Comparison of ENCODE assay signal across 18 cellular contexts in genomic region chr17:28344435-28344901, GRCh38. TPM values are rescaled to one million over a fixed set of nuclear protein-coding genes. Genes with fewer than 3 reads are reported as not detected.
A peak's percentile ranks its signal among the peaks of the same experiment; 100 is the strongest.
DNase-seq lines count a peak whose midpoint lies in the region; ATAC-seq and TF ChIP-seq lines count a peak whose summit lies in the region.
"Had no signal": no experiment of that assay in that cellular context is flagged by ENCODE, and none has a peak within 500 bp of the region (broad histone marks: within the 10 kb centered on the region; RNA-seq: fewer than 3 reads in every experiment).

No MANE protein-coding gene starts in this region.

- H3K9me3 Mint-ChIP-seq in HFFc6: no peaks in the 10 kb centered on the region
- H3K9me3 Mint-ChIP-seq: CD4-positive, alpha-beta T cell had no signal

- H2AFZ ChIP-seq in osteoblast (ENCODE audit: low read length): no peak overlapping the region
- H2AFZ ChIP-seq: PC-9 had no signal

- peaks cover 23% of the 10 kb centered on the region for H3K79me2 ChIP-seq in osteoblast (ENCODE audit: insufficient read depth, low read length)

- H3K4me1 ChIP-seq in left ventricle myocardium inferior (peaks cover 77% of the 10 kb centered on the region), body of pancreas (peaks cover 50% of the 10 kb centered on the region), osteoblast (ENCODE audit: insufficient read depth, low read length) (peaks cover 28% of the 10 kb centered on the region), esophagus squamous epithelium (peaks cover 5 to 37% (median 14%) of the 10 kb centered on the region in 3 donors)

- H3K27ac ChIP-seq in left ventricle myocardium inferior (replicated peaks): peak overlapping the region; percentile 44
- peak overlapping the region in 3 of 4 donors; percentile 72 to 87 (median 81) for H3K27ac ChIP-seq in body of pancreas
- no peak overlapping the region for H3K27ac ChIP-seq in osteoblast (ENCODE audit: low read depth, low read length)
- no peak overlapping the region for H3K27ac ChIP-seq in substantia nigra (ENCODE audit: low read depth, low read length, poor library complexity, severe bottlenecking)
- no peak overlapping the region for H3K27ac ChIP-seq in esophagus squamous epithelium
- H3K27ac ChIP-seq: PC-9 had no signal

- no peak overlapping the region; the same call in 1 of the 2 replicates for H3K27ac Mint-ChIP-seq in HFFc6

- no peak for DNase-seq in left ventricle myocardium inferior
- no peak for DNase-seq in Right ventricle myocardium inferior (ENCODE audit: missing footprints)
- no peak for DNase-seq in body of pancreas
- DNase-seq in osteoblast (ENCODE audit: insufficient read length, low spot score, missing footprints): peak; percentile 39
- DNase-seq in HFFc6: no peak
- DNase-seq in substantia nigra (lab: John Stamatoyannopoulos, UW): no peak
- no peak for DNase-seq in esophagus squamous epithelium (lab: John Stamatoyannopoulos, UW)
- no peak for DNase-seq in stimulated activated CD4-positive, alpha-beta T cell treated with anti-CD3 and anti-CD28 coated beads, Interleukin-4, amount 100 ng/mL, for 24 hours
- DNase-seq: ACHN; Calu3; CD4-positive, alpha-beta T cell; NCI-H1048; NCI-H1694; NCI-H2107; NCI-H345; NCI-H69; PC-9 had no signal

- 91 to 95% methylated on average over 17 to 19 of the region's 19 CpGs for WGBS in body of pancreas, 2 donors
- 87 to 93% methylated on average over 3 to 12 of the region's 19 CpGs for WGBS in esophagus squamous epithelium, 2 donors

- H3K4me1 Mint-ChIP-seq in HFFc6 (ENCODE audit: low read depth): peaks cover 35% of the 10 kb centered on the region

- peaks cover 4% of the 10 kb centered on the region for H3K27me3 Mint-ChIP-seq in HFFc6 (ENCODE audit: insufficient read depth)
- H3K27me3 Mint-ChIP-seq: CD4-positive, alpha-beta T cell had no signal

- ATAC-seq in Right ventricle myocardium inferior (no peak), body of pancreas (no peak)
- ATAC-seq: HCT116 had no signal

- TF ChIP-seq CTCF in left ventricle myocardium inferior (IDR thresholded peaks at IDR 0.05; ENCODE audit: borderline replicate concordance) (no peak), body of pancreas (IDR thresholded peaks at IDR 0.05) (no peak), osteoblast (IDR thresholded peaks at IDR 0.05; ENCODE audit: extremely low read depth, low read depth, low read length) (no peak), HFFc6 (IDR thresholded peaks at IDR 0.05) (no peak), esophagus squamous epithelium (IDR thresholded peaks at IDR 0.05) (no peak)

- TF ChIP-seq POLR2A in body of pancreas (IDR thresholded peaks at IDR 0.05) (no peak), esophagus squamous epithelium (IDR thresholded peaks at IDR 0.05) (no peak)

- peaks cover 11% of the 10 kb centered on the region for H4K20me1 ChIP-seq in osteoblast (ENCODE audit: insufficient read depth, low read length)

- intact Hi-C loops in left ventricle myocardium inferior (cut with micrococcal nuclease): no loop called here
- intact Hi-C loops in Right ventricle myocardium inferior (cut with DNase I): no loop called here
- intact Hi-C loops in body of pancreas (cut with DNase I): no loop called here
- intact Hi-C loops in esophagus squamous epithelium (cut with DNase I): no loop called here

- no peak overlapping the region for H3K4me2 ChIP-seq in osteoblast (ENCODE audit: insufficient read depth, low read length)
- H3K4me2 ChIP-seq: PC-9 had no signal

- H3K36me3 Mint-ChIP-seq in HFFc6 (ENCODE audit: low read depth): peaks cover 35% of the 10 kb centered on the region

- H3K4me3 ChIP-seq in left ventricle myocardium inferior (no peak overlapping the region), body of pancreas (no peak overlapping the region), osteoblast (ENCODE audit: insufficient read depth, low read length) (no peak overlapping the region), esophagus squamous epithelium (no peak overlapping the region)
- H3K4me3 ChIP-seq: PC-9 had no signal

- H3K27me3 ChIP-seq in left ventricle myocardium inferior (ENCODE audit: low read depth): no peaks in the 10 kb centered on the region
- H3K27me3 ChIP-seq in body of pancreas: no peaks in the 10 kb centered on the region
- no peaks in the 10 kb centered on the region for H3K27me3 ChIP-seq in osteoblast (ENCODE audit: insufficient read depth, low read length)
- H3K27me3 ChIP-seq in esophagus squamous epithelium: no peaks in the 10 kb centered on the region

- H3K36me3 ChIP-seq in left ventricle myocardium inferior: peaks cover 98% of the 10 kb centered on the region
- H3K36me3 ChIP-seq in body of pancreas (replicated peaks in 1 of 2; ENCODE audit: insufficient read depth in 1 of 2, low read depth in 2 of 2): peaks cover 0 to 43% of the 10 kb centered on the region in 2 donors
- H3K36me3 ChIP-seq in osteoblast (ENCODE audit: insufficient read depth, low read length): peaks cover 77% of the 10 kb centered on the region
- peaks cover 40 to 100% (median 83%) of the 10 kb centered on the region in 3 donors for H3K36me3 ChIP-seq in esophagus squamous epithelium

- H3K9me3 ChIP-seq in left ventricle myocardium inferior (replicated peaks) (no peaks in the 10 kb centered on the region), body of pancreas (no peaks in the 10 kb centered on the region), osteoblast (ENCODE audit: low read depth, low read length) (no peaks in the 10 kb centered on the region), esophagus squamous epithelium (no peaks in the 10 kb centered on the region)

- H3K4me3 Mint-ChIP-seq in HFFc6: no peak overlapping the region
- H3K4me3 Mint-ChIP-seq: CD4-positive, alpha-beta T cell had no signal

RNA-seq across cellular contexts. Expression of gene TNFAIP1, which starts 8.9 kb away (rescaled TPM):
- total RNA-seq in left ventricle myocardium inferior (35.1 TPM), Right ventricle myocardium inferior (32.9 TPM), body of pancreas (10 to 100 TPM; 15.2 to 15.8 TPM), osteoblast (31.8 and 33.3 TPM in 2 replicates), esophagus squamous epithelium (10 to 100 TPM; 24.6 to 38.5 (median 30.4) TPM)
- 10 to 100 TPM; 73.8 to 89.7 (median 85.2) TPM for total RNA-seq in HFFc6 (2021; fragmentation: NEBNext Ultra II Directional; extraction: Animal tissue kit (Norgen Biotek cat#: 25700))

RNA-seq across cellular contexts. Expression of gene IFT20, which starts 9.2 kb away (rescaled TPM):
- total RNA-seq in left ventricle myocardium inferior (14.3 TPM), Right ventricle myocardium inferior (11.6 TPM), body of pancreas (10 to 100 TPM; 37.9 to 42.2 TPM), osteoblast (59.4 and 59.8 TPM in 2 replicates), esophagus squamous epithelium (10 to 100 TPM in 3 of 4 donors, 1 to 10 TPM in 1; 8.5 to 31.5 (median 17.1) TPM)
- total RNA-seq in HFFc6 (2021; fragmentation: NEBNext Ultra II Directional; extraction: Animal tissue kit (Norgen Biotek cat#: 25700)): 10 to 100 TPM; 47.9 to 63.0 (median 50.9) TPM

RNA-seq across cellular contexts. Expression of gene POLDIP2, which starts 12.9 kb away (rescaled TPM):
- total RNA-seq in left ventricle myocardium inferior (154 TPM), Right ventricle myocardium inferior (160 TPM), body of pancreas (10 to 100 TPM; 50.8 to 54.4 TPM), osteoblast (82.9 and 84.6 TPM in 2 replicates), esophagus squamous epithelium (100 to 1,000 TPM in 1 of 4 donors, 10 to 100 TPM in 3; 66.8 to 102 (median 90.9) TPM)
- total RNA-seq in HFFc6 (2021; fragmentation: NEBNext Ultra II Directional; extraction: Animal tissue kit (Norgen Biotek cat#: 25700)): 100 to 1,000 TPM; 104 to 118 (median 106) TPM

RNA-seq across cellular contexts. Expression of gene SEBOX, which starts 20.5 kb away (rescaled TPM):
- total RNA-seq in left ventricle myocardium inferior (not detected), Right ventricle myocardium inferior (not detected), body of pancreas (not detected), osteoblast (not detected in 2 replicates), esophagus squamous epithelium (not detected)
- not detected for total RNA-seq in HFFc6 (2021; fragmentation: NEBNext Ultra II Directional; extraction: Animal tissue kit (Norgen Biotek cat#: 25700))
- total RNA-seq: Calu3; CD4-positive, alpha-beta T cell; PC-9 had no signal

RNA-seq across cellular contexts. Expression of gene TMEM97, which starts 25.5 kb away (rescaled TPM):
- total RNA-seq in left ventricle myocardium inferior (2.1 TPM), Right ventricle myocardium inferior (2.3 TPM), body of pancreas (10 to 100 TPM; 35.9 to 75.5 TPM), osteoblast (20.6 TPM in 2 replicates), esophagus squamous epithelium (10 to 100 TPM in 3 of 4 donors, 1 to 10 TPM in 1; 6.8 to 16.4 (median 13.0) TPM)
- total RNA-seq in HFFc6 (2021; fragmentation: NEBNext Ultra II Directional; extraction: Animal tissue kit (Norgen Biotek cat#: 25700)): 10 to 100 TPM; 17.6 to 29.5 (median 24.1) TPM

Comparison
In these comparisons a context has a peak if more than half of its experiments do, and no peak if none do; other contexts are left out.
1. H3K27ac ChIP-seq: peak in left ventricle myocardium inferior (single experiment) and body of pancreas (3 of 4); none in osteoblast (single experiment), substantia nigra (single experiment) and esophagus squamous epithelium (0 of 4).